ENCODE assay signal across 10 cellular contexts in genomic region chr7:143900230-143900766, GRCh38. TPM values are rescaled to one million over a fixed set of nuclear protein-coding genes. Genes with fewer than 3 reads are reported as not detected.
A peak's percentile ranks its signal among the peaks of the same experiment; 100 is the strongest.
DNase-seq lines count a peak whose midpoint lies in the region; ATAC-seq and TF ChIP-seq lines count a peak whose summit lies in the region.
"Had no signal": no experiment of that assay in that cellular context is flagged by ENCODE, and none has a peak within 500 bp of the region (broad histone marks: within the 10 kb centered on the region; RNA-seq: fewer than 3 reads in every experiment).

No MANE protein-coding gene starts in this region.

- DNase-seq in Calu3 (no peak), NT2/D1 (ENCODE audit: low read depth, low spot score) (no peak), neural crest cell (ENCODE audit: low read depth, low spot score) (no peak), activated gamma-delta T cell (lab: John Stamatoyannopoulos, UW) (no peak), NCI-H774 (lab: John Stamatoyannopoulos, UW) (no peak)

- CTCF ChIA-PET in Calu3 (lab: Charles Lee) = interaction anchor here (0.6 to 3.1 kb wide), 2 partner anchors 8 to 248 kb away, joined by 3 to 32 read pairs; no protein-coding TSS in a partner anchor

- no peak for ATAC-seq in HG03045 (IDR thresholded peaks at IDR 0.05; ENCODE audit: unreplicated experiment)
- ATAC-seq in GM18498 (IDR thresholded peaks at IDR 0.05; ENCODE audit: unreplicated experiment) = no peak

- peak overlapping the region; percentile 47 for H3K27ac ChIP-seq in ectodermal cell (ENCODE audit: insufficient read depth, low read depth, low read length, poor library complexity, severe bottlenecking)

- H3K36me3 ChIP-seq in NT2/D1 (ENCODE audit: insufficient read depth, insufficient read length, low read length) (peaks cover 5% of the 10 kb centered on the region), ectodermal cell (ENCODE audit: control insufficient read depth, insufficient read depth, low read length) (no peaks in the 10 kb centered on the region)

- H3K4me3 Mint-ChIP-seq in Calu3 (ENCODE audit: low read depth, unreplicated experiment) (peak overlapping the region; percentile 88), neural crest cell (peak overlapping the region; percentile 97)

- H3K27ac Mint-ChIP-seq in Calu3 (ENCODE audit: unreplicated experiment) = peak overlapping the region; percentile 83
- H3K27ac Mint-ChIP-seq in neural crest cell (ENCODE audit: unreplicated experiment) = peak overlapping the region; percentile 85

- H3K9me3 ChIP-seq in NT2/D1 (ENCODE audit: insufficient read depth, low read length) (no peaks in the 10 kb centered on the region), ectodermal cell (ENCODE audit: control insufficient read depth, low read length) (no peaks in the 10 kb centered on the region)

- H3K9me3 Mint-ChIP-seq in Calu3 (ENCODE audit: low read depth, unreplicated experiment) (no peaks in the 10 kb centered on the region), neural crest cell (no peaks in the 10 kb centered on the region)

- peak overlapping the region; percentile 8 for H3K9ac ChIP-seq in NT2/D1 (ENCODE audit: insufficient read length, low read depth)

- H3K4me1 ChIP-seq in NT2/D1 (ENCODE audit: insufficient read depth, insufficient read length) = no peaks in the 10 kb centered on the region
- peaks cover 16% of the 10 kb centered on the region for H3K4me1 ChIP-seq in ectodermal cell (ENCODE audit: control insufficient read depth, insufficient read depth, low read length)

- H3K27me3 Mint-ChIP-seq in Calu3 (ENCODE audit: unreplicated experiment) (no peaks in the 10 kb centered on the region), neural crest cell (ENCODE audit: low read depth) (no peaks in the 10 kb centered on the region)

- TF ChIP-seq CTCF in Calu3 (IDR thresholded peaks at IDR 0.05; ENCODE audit: unreplicated experiment) (no peak), neural crest cell (conservative IDR thresholded peaks at IDR 0.05) (no peak)

- H3K4me1 Mint-ChIP-seq in Calu3 (ENCODE audit: low read depth, unreplicated experiment) = peaks cover 26% of the 10 kb centered on the region
- H3K4me1 Mint-ChIP-seq in neural crest cell = peaks cover 42% of the 10 kb centered on the region

- WGBS in ectodermal cell, 2 experiments = 43 to 52% methylated on average over 4 of the region's 5 CpGs

- no peaks in the 10 kb centered on the region for H3K27me3 ChIP-seq in NT2/D1 (ENCODE audit: insufficient read depth, insufficient read length)
- H3K27me3 ChIP-seq in ectodermal cell (ENCODE audit: control insufficient read depth, insufficient read depth, low read length, poor library complexity, severe bottlenecking) = no peaks in the 10 kb centered on the region

- intact Hi-C loops in Calu3 (cut with micrococcal nuclease; ENCODE audit: unreplicated experiment) = loop anchor here (2.0 to 5.0 kb wide), 3 partner anchors 72 to 227 kb away; no protein-coding TSS in a partner anchor

- H3K36me3 Mint-ChIP-seq in Calu3 (ENCODE audit: insufficient read depth, unreplicated experiment) (peaks cover 15% of the 10 kb centered on the region), neural crest cell (ENCODE audit: low read depth) (no peaks in the 10 kb centered on the region)

- H3K4me3 ChIP-seq in NT2/D1 (ENCODE audit: insufficient read length, low read depth) (peak overlapping the region; percentile 67), ectodermal cell (ENCODE audit: insufficient read depth, low read depth, low read length) (peak overlapping the region; percentile 92)

- BruUV-seq in Calu3 (replicated peaks; lab: Mats Ljungman, UMichigan) = TSS peak; percentile 23

RNA-seq across cellular contexts. Expression of gene TCAF1, which starts 1.7 kb away (rescaled TPM):
- total RNA-seq in Calu3 (2022) (26.7 and 27.1 TPM in 2 replicates), neural crest cell (105 and 107 TPM in 2 replicates)
- polyA plus RNA-seq in ectodermal cell (2013, experiment 1 of 4) = 134 TPM
- polyA plus RNA-seq in ectodermal cell (2013, experiment 2 of 4) = 135 TPM
- 81.5 TPM for polyA plus RNA-seq in ectodermal cell (2013, experiment 3 of 4)
- polyA plus RNA-seq in ectodermal cell (2013, experiment 4 of 4) = 95.3 TPM

RNA-seq across cellular contexts. Expression of gene OR2F2, which starts 34.7 kb away (rescaled TPM):
- not detected in 2 replicates for total RNA-seq in Calu3 (2022)
- polyA plus RNA-seq in ectodermal cell (2013, experiment 1 of 4) = not detected
- not detected for polyA plus RNA-seq in ectodermal cell (2013, experiment 2 of 4)
- polyA plus RNA-seq in ectodermal cell (2013, experiment 3 of 4) = not detected
- polyA plus RNA-seq in ectodermal cell (2013, experiment 4 of 4) = not detected
- total RNA-seq in neural crest cell = not detected in 2 replicates
- total RNA-seq: myocyte; T-helper 2 cell treated with Interferon-gamma antibody and Interleukin-4, amounts not matched to agents 100 ng/mL and 5 ng/mL, for 36 hours had no signal

RNA-seq across cellular contexts. Expression of gene OR2F1, which starts 54.3 kb away (rescaled TPM):
- total RNA-seq in Calu3 (2022) (not detected in 2 replicates), neural crest cell (not detected in 2 replicates)
- polyA plus RNA-seq in ectodermal cell (2013, experiment 1 of 4) = not detected
- polyA plus RNA-seq in ectodermal cell (2013, experiment 2 of 4) = not detected
- not detected for polyA plus RNA-seq in ectodermal cell (2013, experiment 3 of 4)
- not detected for polyA plus RNA-seq in ectodermal cell (2013, experiment 4 of 4)
- total RNA-seq: myocyte; T-helper 2 cell treated with Interferon-gamma antibody and Interleukin-4, amounts not matched to agents 100 ng/mL and 5 ng/mL, for 36 hours had no signal
